2 cellular contexts compared by ENCODE assay signal in genomic region chr2:88764141-88764849, GRCh38.
TF ChIP-seq lines count a peak whose summit lies in the region.

No MANE protein-coding gene starts in this region.

TF ChIP-seq in GM23338, 12 proteins besides CTCF, POLR2A, EP300 and RAD21:
- no peak for TF ChIP-seq ZNF462 (CRISPR knock-in tag; IDR thresholded peaks at IDR 0.05)

TF ChIP-seq in SK-N-SH, 30 proteins besides CTCF, POLR2A, EP300 and RAD21 (continued from another document):
- TF ChIP-seq, protein P1, sequence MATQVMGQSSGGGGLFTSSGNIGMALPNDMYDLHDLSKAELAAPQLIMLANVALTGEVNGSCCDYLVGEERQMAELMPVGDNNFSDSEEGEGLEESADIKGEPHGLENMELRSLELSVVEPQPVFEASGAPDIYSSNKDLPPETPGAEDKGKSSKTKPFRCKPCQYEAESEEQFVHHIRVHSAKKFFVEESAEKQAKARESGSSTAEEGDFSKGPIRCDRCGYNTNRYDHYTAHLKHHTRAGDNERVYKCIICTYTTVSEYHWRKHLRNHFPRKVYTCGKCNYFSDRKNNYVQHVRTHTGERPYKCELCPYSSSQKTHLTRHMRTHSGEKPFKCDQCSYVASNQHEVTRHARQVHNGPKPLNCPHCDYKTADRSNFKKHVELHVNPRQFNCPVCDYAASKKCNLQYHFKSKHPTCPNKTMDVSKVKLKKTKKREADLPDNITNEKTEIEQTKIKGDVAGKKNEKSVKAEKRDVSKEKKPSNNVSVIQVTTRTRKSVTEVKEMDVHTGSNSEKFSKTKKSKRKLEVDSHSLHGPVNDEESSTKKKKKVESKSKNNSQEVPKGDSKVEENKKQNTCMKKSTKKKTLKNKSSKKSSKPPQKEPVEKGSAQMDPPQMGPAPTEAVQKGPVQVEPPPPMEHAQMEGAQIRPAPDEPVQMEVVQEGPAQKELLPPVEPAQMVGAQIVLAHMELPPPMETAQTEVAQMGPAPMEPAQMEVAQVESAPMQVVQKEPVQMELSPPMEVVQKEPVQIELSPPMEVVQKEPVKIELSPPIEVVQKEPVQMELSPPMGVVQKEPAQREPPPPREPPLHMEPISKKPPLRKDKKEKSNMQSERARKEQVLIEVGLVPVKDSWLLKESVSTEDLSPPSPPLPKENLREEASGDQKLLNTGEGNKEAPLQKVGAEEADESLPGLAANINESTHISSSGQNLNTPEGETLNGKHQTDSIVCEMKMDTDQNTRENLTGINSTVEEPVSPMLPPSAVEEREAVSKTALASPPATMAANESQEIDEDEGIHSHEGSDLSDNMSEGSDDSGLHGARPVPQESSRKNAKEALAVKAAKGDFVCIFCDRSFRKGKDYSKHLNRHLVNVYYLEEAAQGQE (IDR thresholded peaks at IDR 0.05; ENCODE audit: low read depth, low read length), result no peak
- TF ChIP-seq GABPA (IDR thresholded peaks at IDR 0.05; ENCODE audit: low read depth), result no peak
